29 cellular contexts compared by ENCODE assay signal in the genomic region with DNA sequence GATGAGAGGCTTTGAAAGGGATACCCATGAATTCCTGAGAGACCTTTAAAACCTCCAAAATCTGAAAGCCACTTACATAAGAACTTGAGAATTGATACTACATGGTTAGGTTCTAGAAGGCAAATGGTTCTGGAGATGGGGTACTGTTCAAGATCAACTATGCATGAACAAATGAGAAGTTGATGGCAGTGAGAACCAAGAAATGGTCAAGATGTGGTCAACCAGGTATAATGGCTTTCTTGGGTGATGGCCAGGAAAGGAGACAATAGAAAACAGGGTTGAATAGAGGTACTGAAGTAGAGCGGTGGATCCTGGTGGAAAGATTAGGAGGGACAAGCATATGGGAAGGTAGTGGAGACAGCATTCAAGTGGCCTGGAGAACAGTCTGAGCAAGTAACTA.
"Had no signal": no experiment of that assay in that cellular context is flagged by ENCODE, and none has a peak within 500 bp of the region (broad histone marks: within the 10 kb centered on the region; RNA-seq: fewer than 3 reads in every experiment).

No MANE protein-coding gene starts in this region.

- H3K27me3 ChIP-seq: left lung, pancreas, sigmoid colon, spleen, transverse colon, upper lobe of left lung, vagina had no signal

- H3K36me3 ChIP-seq: left lung, lower lobe of right lung, pancreas, prostate gland, sigmoid colon, spleen, transverse colon, upper lobe of left lung, vagina had no signal

- ATAC-seq: left colon; left lung; lower lobe of right lung; naive thymus-derived CD8-positive, alpha-beta T cell; pancreas; right cardiac atrium; stimulated activated memory B cell treated with anti-CD40 and anti-IgM and Interleukin-4, amounts not matched to agents 10 μg/mL and 1 μg/mL and 100 μg/mL, for 72 hours; stimulated activated naive CD8-positive, alpha-beta T cell treated with anti-CD3 and anti-CD28 coated beads, Interleukin-15, amount 100 ng/mL, for 72 hours had no signal

- H3K9me3 ChIP-seq: left lung, lower lobe of right lung, pancreas, prostate gland, sigmoid colon, spleen, transverse colon, upper lobe of left lung, vagina had no signal

- H3K4me3 ChIP-seq: left lung, lower lobe of right lung, pancreas, prostate gland, sigmoid colon, spleen, transverse colon, upper lobe of left lung, vagina had no signal

- FAIRE-seq: islet of Langerhans, kidney, pancreas, small intestine had no signal

- H3K27ac ChIP-seq: left lung, lower lobe of right lung, pancreas, prostate gland, sigmoid colon, spleen, transverse colon, upper lobe of left lung, vagina had no signal

- DNase-seq: hypothalamus; immature natural killer cell; kidney; left colon; left lung; lower lobe of right lung; mammary epithelial cell; mesenchymal stem cell; naive thymus-derived CD8-positive, alpha-beta T cell; nucleus accumbens; pancreas; posterior cingulate gyrus; retina; right cardiac atrium; sigmoid colon; small intestine; spleen; stimulated activated CD4-positive, alpha-beta T cell treated with anti-CD3 and anti-CD28 coated beads, Interleukin-2, amount 100 ng/mL, for 48 hours; stimulated activated CD4-positive, alpha-beta T cell treated with anti-CD3 and anti-CD28 coated beads, Interleukin-4, amount 100 ng/mL, for 4 hours; stimulated activated CD8-positive, alpha-beta memory T cell treated with anti-CD3 and anti-CD28 coated beads, Interleukin-4, amount 100 ng/mL, for 48 hours; stimulated activated naive CD4-positive, alpha-beta T cell treated with Interleukin-2 at 50 U/mL for 16 hours; stimulated activated naive CD8-positive, alpha-beta T cell treated with anti-CD3 and anti-CD28 coated beads, Interleukin-15, amount 100 ng/mL, for 72 hours; substantia nigra; transverse colon; upper lobe of left lung had no signal

- H3K4me1 ChIP-seq: left lung, lower lobe of right lung, pancreas, prostate gland, spleen, transverse colon, upper lobe of left lung, vagina had no signal
